1 cellular context compared by ENCODE assay signal in the genomic region with DNA sequence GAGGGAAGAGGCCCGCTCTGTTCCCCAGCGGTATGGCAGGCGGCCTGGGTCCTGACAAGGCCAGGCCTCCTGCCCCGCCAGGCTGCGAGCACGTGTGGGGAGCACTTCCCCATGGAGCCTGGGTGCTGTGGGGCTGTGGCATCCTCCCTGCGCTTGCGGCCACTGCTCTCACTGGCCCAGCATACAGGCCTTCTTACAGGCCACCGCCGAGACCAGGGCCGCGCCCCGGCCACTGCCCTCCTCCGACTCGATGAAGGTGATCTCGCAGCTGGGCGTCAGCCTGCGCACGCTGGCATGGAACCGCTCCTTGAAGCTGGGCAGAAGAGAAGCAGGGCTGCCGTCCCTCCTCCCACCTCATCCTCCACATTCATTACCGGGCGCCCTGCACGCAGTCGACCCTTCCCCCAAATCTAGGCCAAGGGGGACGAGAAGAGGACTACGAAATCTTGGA.
TF ChIP-seq lines count a peak whose summit lies in the region.

No MANE protein-coding gene starts in this region.

TF ChIP-seq in GM23338, 12 proteins besides CTCF, POLR2A, EP300 and RAD21 (continued from another document):
- TF ChIP-seq, protein P1, sequence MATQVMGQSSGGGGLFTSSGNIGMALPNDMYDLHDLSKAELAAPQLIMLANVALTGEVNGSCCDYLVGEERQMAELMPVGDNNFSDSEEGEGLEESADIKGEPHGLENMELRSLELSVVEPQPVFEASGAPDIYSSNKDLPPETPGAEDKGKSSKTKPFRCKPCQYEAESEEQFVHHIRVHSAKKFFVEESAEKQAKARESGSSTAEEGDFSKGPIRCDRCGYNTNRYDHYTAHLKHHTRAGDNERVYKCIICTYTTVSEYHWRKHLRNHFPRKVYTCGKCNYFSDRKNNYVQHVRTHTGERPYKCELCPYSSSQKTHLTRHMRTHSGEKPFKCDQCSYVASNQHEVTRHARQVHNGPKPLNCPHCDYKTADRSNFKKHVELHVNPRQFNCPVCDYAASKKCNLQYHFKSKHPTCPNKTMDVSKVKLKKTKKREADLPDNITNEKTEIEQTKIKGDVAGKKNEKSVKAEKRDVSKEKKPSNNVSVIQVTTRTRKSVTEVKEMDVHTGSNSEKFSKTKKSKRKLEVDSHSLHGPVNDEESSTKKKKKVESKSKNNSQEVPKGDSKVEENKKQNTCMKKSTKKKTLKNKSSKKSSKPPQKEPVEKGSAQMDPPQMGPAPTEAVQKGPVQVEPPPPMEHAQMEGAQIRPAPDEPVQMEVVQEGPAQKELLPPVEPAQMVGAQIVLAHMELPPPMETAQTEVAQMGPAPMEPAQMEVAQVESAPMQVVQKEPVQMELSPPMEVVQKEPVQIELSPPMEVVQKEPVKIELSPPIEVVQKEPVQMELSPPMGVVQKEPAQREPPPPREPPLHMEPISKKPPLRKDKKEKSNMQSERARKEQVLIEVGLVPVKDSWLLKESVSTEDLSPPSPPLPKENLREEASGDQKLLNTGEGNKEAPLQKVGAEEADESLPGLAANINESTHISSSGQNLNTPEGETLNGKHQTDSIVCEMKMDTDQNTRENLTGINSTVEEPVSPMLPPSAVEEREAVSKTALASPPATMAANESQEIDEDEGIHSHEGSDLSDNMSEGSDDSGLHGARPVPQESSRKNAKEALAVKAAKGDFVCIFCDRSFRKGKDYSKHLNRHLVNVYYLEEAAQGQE (IDR thresholded peaks at IDR 0.05; ENCODE audit: unreplicated experiment) = no peak
- TF ChIP-seq STAT1 (IDR thresholded peaks at IDR 0.05; ENCODE audit: unreplicated experiment) = no peak
- TF ChIP-seq CREB1 (CRISPR knock-in tag; IDR thresholded peaks at IDR 0.05; ENCODE audit: low read depth) = no peak
- no peak for TF ChIP-seq NANOG (IDR thresholded peaks at IDR 0.05; ENCODE audit: borderline replicate concordance)
- TF ChIP-seq, protein P2, sequence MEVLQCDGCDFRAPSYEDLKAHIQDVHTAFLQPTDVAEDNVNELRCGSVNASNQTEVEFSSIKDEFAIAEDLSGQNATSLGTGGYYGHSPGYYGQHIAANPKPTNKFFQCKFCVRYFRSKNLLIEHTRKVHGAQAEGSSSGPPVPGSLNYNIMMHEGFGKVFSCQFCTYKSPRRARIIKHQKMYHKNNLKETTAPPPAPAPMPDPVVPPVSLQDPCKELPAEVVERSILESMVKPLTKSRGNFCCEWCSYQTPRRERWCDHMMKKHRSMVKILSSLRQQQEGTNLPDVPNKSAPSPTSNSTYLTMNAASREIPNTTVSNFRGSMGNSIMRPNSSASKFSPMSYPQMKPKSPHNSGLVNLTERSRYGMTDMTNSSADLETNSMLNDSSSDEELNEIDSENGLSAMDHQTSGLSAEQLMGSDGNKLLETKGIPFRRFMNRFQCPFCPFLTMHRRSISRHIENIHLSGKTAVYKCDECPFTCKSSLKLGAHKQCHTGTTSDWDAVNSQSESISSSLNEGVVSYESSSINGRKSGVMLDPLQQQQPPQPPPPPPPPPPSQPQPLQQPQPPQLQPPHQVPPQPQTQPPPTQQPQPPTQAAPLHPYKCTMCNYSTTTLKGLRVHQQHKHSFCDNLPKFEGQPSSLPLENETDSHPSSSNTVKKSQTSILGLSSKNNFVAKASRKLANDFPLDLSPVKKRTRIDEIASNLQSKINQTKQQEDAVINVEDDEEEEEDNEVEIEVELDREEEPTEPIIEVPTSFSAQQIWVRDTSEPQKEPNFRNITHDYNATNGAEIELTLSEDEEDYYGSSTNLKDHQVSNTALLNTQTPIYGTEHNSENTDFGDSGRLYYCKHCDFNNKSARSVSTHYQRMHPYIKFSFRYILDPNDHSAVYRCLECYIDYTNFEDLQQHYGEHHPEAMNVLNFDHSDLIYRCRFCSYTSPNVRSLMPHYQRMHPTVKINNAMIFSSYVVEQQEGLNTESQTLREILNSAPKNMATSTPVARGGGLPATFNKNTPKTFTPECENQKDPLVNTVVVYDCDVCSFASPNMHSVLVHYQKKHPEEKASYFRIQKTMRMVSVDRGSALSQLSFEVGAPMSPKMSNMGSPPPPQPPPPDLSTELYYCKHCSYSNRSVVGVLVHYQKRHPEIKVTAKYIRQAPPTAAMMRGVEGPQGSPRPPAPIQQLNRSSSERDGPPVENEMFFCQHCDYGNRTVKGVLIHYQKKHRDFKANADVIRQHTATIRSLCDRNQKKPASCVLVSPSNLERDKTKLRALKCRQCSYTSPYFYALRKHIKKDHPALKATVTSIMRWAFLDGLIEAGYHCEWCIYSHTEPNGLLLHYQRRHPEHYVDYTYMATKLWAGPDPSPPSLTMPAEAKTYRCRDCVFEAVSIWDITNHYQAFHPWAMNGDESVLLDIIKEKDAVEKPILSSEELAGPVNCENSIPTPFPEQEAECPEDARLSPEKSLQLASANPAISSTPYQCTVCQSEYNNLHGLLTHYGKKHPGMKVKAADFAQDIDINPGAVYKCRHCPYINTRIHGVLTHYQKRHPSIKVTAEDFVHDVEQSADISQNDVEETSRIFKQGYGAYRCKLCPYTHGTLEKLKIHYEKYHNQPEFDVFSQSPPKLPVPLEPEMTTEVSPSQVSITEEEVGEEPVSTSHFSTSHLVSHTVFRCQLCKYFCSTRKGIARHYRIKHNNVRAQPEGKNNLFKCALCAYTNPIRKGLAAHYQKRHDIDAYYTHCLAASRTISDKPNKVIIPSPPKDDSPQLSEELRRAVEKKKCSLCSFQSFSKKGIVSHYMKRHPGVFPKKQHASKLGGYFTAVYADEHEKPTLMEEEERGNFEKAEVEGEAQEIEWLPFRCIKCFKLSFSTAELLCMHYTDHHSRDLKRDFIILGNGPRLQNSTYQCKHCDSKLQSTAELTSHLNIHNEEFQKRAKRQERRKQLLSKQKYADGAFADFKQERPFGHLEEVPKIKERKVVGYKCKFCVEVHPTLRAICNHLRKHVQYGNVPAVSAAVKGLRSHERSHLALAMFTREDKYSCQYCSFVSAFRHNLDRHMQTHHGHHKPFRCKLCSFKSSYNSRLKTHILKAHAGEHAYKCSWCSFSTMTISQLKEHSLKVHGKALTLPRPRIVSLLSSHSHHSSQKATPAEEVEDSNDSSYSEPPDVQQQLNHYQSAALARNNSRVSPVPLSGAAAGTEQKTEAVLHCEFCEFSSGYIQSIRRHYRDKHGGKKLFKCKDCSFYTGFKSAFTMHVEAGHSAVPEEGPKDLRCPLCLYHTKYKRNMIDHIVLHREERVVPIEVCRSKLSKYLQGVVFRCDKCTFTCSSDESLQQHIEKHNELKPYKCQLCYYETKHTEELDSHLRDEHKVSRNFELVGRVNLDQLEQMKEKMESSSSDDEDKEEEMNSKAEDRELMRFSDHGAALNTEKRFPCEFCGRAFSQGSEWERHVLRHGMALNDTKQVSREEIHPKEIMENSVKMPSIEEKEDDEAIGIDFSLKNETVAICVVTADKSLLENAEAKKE (CRISPR knock-in tag; IDR thresholded peaks at IDR 0.05) = no peak
- TF ChIP-seq, protein P3, sequence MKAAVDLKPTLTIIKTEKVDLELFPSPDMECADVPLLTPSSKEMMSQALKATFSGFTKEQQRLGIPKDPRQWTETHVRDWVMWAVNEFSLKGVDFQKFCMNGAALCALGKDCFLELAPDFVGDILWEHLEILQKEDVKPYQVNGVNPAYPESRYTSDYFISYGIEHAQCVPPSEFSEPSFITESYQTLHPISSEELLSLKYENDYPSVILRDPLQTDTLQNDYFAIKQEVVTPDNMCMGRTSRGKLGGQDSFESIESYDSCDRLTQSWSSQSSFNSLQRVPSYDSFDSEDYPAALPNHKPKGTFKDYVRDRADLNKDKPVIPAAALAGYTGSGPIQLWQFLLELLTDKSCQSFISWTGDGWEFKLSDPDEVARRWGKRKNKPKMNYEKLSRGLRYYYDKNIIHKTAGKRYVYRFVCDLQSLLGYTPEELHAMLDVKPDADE (IDR thresholded peaks at IDR 0.05) = no peak
- TF ChIP-seq EZH2 (IDR thresholded peaks at IDR 0.05; ENCODE audit: low read depth, unreplicated experiment) = no peak
- TF ChIP-seq JUNB (IDR thresholded peaks at IDR 0.05; ENCODE audit: unreplicated experiment) = no peak
- TF ChIP-seq ZNF114 (CRISPR knock-in tag; IDR thresholded peaks at IDR 0.05) = no peak
- TF ChIP-seq EZH2phosphoT487 (IDR thresholded peaks at IDR 0.05; ENCODE audit: unreplicated experiment) = no peak
TF ChIP-seq in GM23338: peak in this region for 0.
